ENCODE assay signal across 10 cellular contexts in the genomic region with DNA sequence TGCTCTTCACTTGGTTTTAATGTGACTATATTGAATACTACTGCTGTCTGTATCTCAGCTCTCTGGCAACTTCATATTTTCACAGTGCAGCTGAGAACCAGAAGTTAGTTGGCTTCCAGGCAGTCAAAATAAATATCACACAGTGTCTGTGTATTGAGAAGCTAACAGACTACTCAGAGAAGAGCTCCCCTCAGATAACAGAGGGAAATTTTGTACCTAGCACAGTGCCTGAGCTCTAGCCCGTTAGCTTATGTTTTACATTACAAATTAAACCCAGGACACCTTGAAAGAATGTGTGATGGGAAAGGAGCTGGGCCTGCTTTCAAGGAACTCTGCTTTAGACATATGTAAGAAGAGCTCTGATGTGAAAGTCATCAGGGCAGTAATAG. TPM values are rescaled to one million over a fixed set of nuclear protein-coding genes. Genes with fewer than 3 reads are reported as not detected.
A peak's percentile ranks its signal among the peaks of the same experiment; 100 is the strongest.
DNase-seq lines count a peak whose midpoint lies in the region; ATAC-seq, FAIRE-seq and TF ChIP-seq lines count a peak whose summit lies in the region.
"Had no signal": no experiment of that assay in that cellular context is flagged by ENCODE, and none has a peak within 500 bp of the region (broad histone marks: within the 10 kb centered on the region; RNA-seq: fewer than 3 reads in every experiment).

No MANE protein-coding gene starts in this region.

- no peak overlapping the region for H3K56ac ChIP-seq in H1 (replicated peaks; ENCODE audit: insufficient read length, low read depth, low read length)

- TF ChIP-seq EP300 in H1 (IDR thresholded peaks at IDR 0.05; ENCODE audit: borderline replicate concordance in 1 of 2, low read depth in 2 of 2, low read length in 2 of 2), result no peak

- no peak overlapping the region; the same call in 1 of the 2 replicates for H2BK12ac ChIP-seq in H1 (ENCODE audit: low read depth, low read length)

- H3K27ac ChIP-seq in H1 (ENCODE audit: low read depth, low read length) (0 out of 2 replicates have a peak overlapping the region, but pooled peaks have one; percentile 20), stomach smooth muscle (ENCODE audit: low read length) (peak overlapping the region; percentile 49), Karpas-422 (ENCODE audit: low read length) (no peak overlapping the region)

- H3K9ac ChIP-seq in H1 (replicated peaks in 1 of 4; ENCODE audit: extremely low read depth in 1 of 4, low read depth in 3 of 4, low read length in 3 of 4) (no peak overlapping the region), stomach smooth muscle (ENCODE audit: low read length in 2 of 2) (no peak overlapping the region), Karpas-422 (ENCODE audit: low read length) (no peak overlapping the region)

- H3K9me3 Mint-ChIP-seq in activated CD4-positive, alpha-beta T cell treated with anti-CD3 and anti-CD28 coated beads, Interleukin-2, amount 10 ng/mL, durations not matched to agents 7 days and 5 days, result peaks cover 4% of the 10 kb centered on the region

- H3K9me3 ChIP-seq in H1 (ENCODE audit: insufficient read depth in 2 of 2, low read depth in 1 of 2, low read length in 1 of 2) (no peaks in the 10 kb centered on the region), stomach smooth muscle (ENCODE audit: control insufficient read depth in 2 of 2, low read length in 2 of 2) (no peaks in the 10 kb centered on the region), Karpas-422 (ENCODE audit: low read length) (no peaks in the 10 kb centered on the region)

- WGBS in H1 (ENCODE audit: extremely low coverage in 1 of 2, insufficient coverage in 1 of 2, insufficient read length in 1 of 2, insufficient replicate concordance in 2 of 2, low coverage in 1 of 2, low lambda C conversion rate in 2 of 2, missing lambda C conversion rate in 1 of 2), 2 experiments, result 65% methylated on average over 1 of the region's 1 CpG; no CpG with 5 or more reads in 1 of the 2 experiments

- peak overlapping the region in 1 of 2 experiments; percentile 56; a peak in 2 of 4 replicates for H3K4me2 ChIP-seq in H1 (ENCODE audit: insufficient read depth in 1 of 2, low read depth in 2 of 2, low read length in 2 of 2)
- H3K4me2 ChIP-seq in Karpas-422 (ENCODE audit: low read depth, low read length, poor library complexity, severe bottlenecking), result no peak overlapping the region

- peaks cover 29% of the 10 kb centered on the region for H3K4me1 Mint-ChIP-seq in activated CD4-positive, alpha-beta T cell treated with anti-CD3 and anti-CD28 coated beads, Interleukin-2, amount 10 ng/mL, durations not matched to agents 7 days and 5 days

- H3K23ac ChIP-seq in H1 (ENCODE audit: insufficient read length), result no peak overlapping the region

- no peak overlapping the region for H2BK120ac ChIP-seq in H1 (replicated peaks; ENCODE audit: low read depth, low read length)

- no peak overlapping the region for H3K4me3 Mint-ChIP-seq in activated CD4-positive, alpha-beta T cell treated with anti-CD3 and anti-CD28 coated beads, Interleukin-2, amount 10 ng/mL, durations not matched to agents 7 days and 5 days

- H3K4me1 ChIP-seq in H1 (replicated peaks in 1 of 4; ENCODE audit: control insufficient read depth in 3 of 4, insufficient read depth in 4 of 4, low read length in 3 of 4) (peaks cover 15 to 47% (median 38%) of the 10 kb centered on the region in 4 experiments), stomach smooth muscle (ENCODE audit: control insufficient read depth, insufficient read depth, low read length) (peaks cover 41% of the 10 kb centered on the region), Karpas-422 (ENCODE audit: low read length) (peaks cover 61% of the 10 kb centered on the region)

- H3K14ac ChIP-seq in H1 (ENCODE audit: insufficient read length), result no peak overlapping the region

- no peak for FAIRE-seq in H1 (lab: Jason Lieb, UNC)
- FAIRE-seq: A204.1 had no signal

- no peak overlapping the region for H2BK5ac ChIP-seq in H1 (ENCODE audit: low read depth, low read length)

- no peak overlapping the region for H4K8ac ChIP-seq in H1 (ENCODE audit: extremely low read depth, insufficient read depth, low read length)

- no peaks in the 10 kb centered on the region for H3K27me3 ChIP-seq in H1 (replicated peaks in 1 of 4; ENCODE audit: control insufficient read depth in 3 of 4, extremely low read depth in 1 of 4, insufficient read depth in 3 of 4, low read length in 3 of 4)
- no peaks in the 10 kb centered on the region for H3K27me3 ChIP-seq in stomach smooth muscle (ENCODE audit: control insufficient read depth in 1 of 2, insufficient read depth in 2 of 2, low read length in 2 of 2)
- no peaks in the 10 kb centered on the region for H3K27me3 ChIP-seq in Karpas-422 (ENCODE audit: low read length)

- H2AFZ ChIP-seq in H1 (ENCODE audit: low read length) (no peak overlapping the region), Karpas-422 (ENCODE audit: low read length) (no peak overlapping the region)

- H2BK15ac ChIP-seq in H1 (ENCODE audit: low read length), result no peak overlapping the region

- ATAC-seq in HG03378 (IDR thresholded peaks at IDR 0.05; ENCODE audit: unreplicated experiment), result peak; percentile 21

- H3K79me2 ChIP-seq in H1 (ENCODE audit: control insufficient read depth in 1 of 2, insufficient read depth in 2 of 2, low read length in 2 of 2), result peaks cover 84 to 100% of the 10 kb centered on the region in 2 experiments
- peaks cover 99% of the 10 kb centered on the region for H3K79me2 ChIP-seq in Karpas-422 (ENCODE audit: low read length)

- H2AK5ac ChIP-seq in H1 (ENCODE audit: low read depth, low read length), result no peak overlapping the region

- DNase-seq in activated CD4-positive, alpha-beta T cell treated with anti-CD3 and anti-CD28 coated beads, Interleukin-2, amount 10 ng/mL, durations not matched to agents 7 days and 5 days, result no peak
- DNase-seq in activated CD4-positive, alpha-beta T cell treated with anti-CD3 and anti-CD28 coated beads for 4 hours, result no peak
- DNase-seq in H1 (ENCODE audit: low read depth in 1 of 2, low spot score in 2 of 2) (no peak), NCI-H226 (no peak), HCEC 1CT (no peak), Karpas-422 (no peak)
- DNase-seq: trophoblast cell had no signal

- H3K36me3 ChIP-seq in H1 (ENCODE audit: control insufficient read depth in 2 of 4, insufficient read depth in 4 of 4, low read length in 3 of 4) (peaks cover 17 to 65% (median 42%) of the 10 kb centered on the region in 4 experiments), stomach smooth muscle (ENCODE audit: control insufficient read depth in 2 of 2, insufficient read depth in 2 of 2, low read length in 2 of 2) (peaks cover 0 to 6% of the 10 kb centered on the region in 2 donors), Karpas-422 (ENCODE audit: insufficient read depth, low read length) (peaks cover 51% of the 10 kb centered on the region)

- H4K91ac ChIP-seq in H1 (replicated peaks; ENCODE audit: insufficient read length, low read length), result no peak overlapping the region

- POLR2A ChIA-PET in activated CD4-positive, alpha-beta T cell treated with anti-CD3 and anti-CD28 coated beads, Interleukin-2, amount 10 ng/mL, durations not matched to agents 7 days and 5 days (lab: Charles Lee), result no interaction called here
- POLR2A ChIA-PET in H1 (lab: Charles Lee; ENCODE audit: partially characterized antibody), result interaction anchor here (0.7 to 21.1 kb wide), 9 partner anchors 9 to 254 kb away, joined by 3 to 204 read pairs (median 5); partner anchors contain the start of gene JADE1

- no peak overlapping the region for H3K4me3 ChIP-seq in H1 (ENCODE audit: extremely low read depth in 1 of 4, insufficient read depth in 2 of 4, low read depth in 3 of 4, low read length in 4 of 4)
- H3K4me3 ChIP-seq in stomach smooth muscle (ENCODE audit: low read length in 2 of 2), result no peak overlapping the region
- no peak overlapping the region for H3K4me3 ChIP-seq in Karpas-422 (ENCODE audit: low read length)

- no peak for TF ChIP-seq POLR2A in H1 (IDR thresholded peaks at IDR 0.05; ENCODE audit: control extremely low read depth in 1 of 2, low read depth in 2 of 2, low read length in 2 of 2)

- no peaks in the 10 kb centered on the region for H3K27me3 Mint-ChIP-seq in activated CD4-positive, alpha-beta T cell treated with anti-CD3 and anti-CD28 coated beads, Interleukin-2, amount 10 ng/mL, durations not matched to agents 7 days and 5 days

- peaks cover 26% of the 10 kb centered on the region for H3K36me3 Mint-ChIP-seq in activated CD4-positive, alpha-beta T cell treated with anti-CD3 and anti-CD28 coated beads, Interleukin-2, amount 10 ng/mL, durations not matched to agents 7 days and 5 days (ENCODE audit: low read depth)

- no peak overlapping the region for H4K5ac ChIP-seq in H1 (ENCODE audit: insufficient read length, low read depth, low read length)

- TF ChIP-seq RAD21 in H1 (IDR thresholded peaks at IDR 0.05 in 1 of 2, conservative IDR thresholded peaks at IDR 0.05 in 1 of 2; ENCODE audit: low read depth in 2 of 2, low read length in 2 of 2), result no peak

- no peaks in the 10 kb centered on the region for H3K9me2 ChIP-seq in Karpas-422 (replicated peaks; ENCODE audit: insufficient read depth, low read length)

- peaks cover 4% of the 10 kb centered on the region; the same call in 1 of the 2 replicates for H3K79me1 ChIP-seq in H1 (ENCODE audit: low read depth, low read length)

- H3K4ac ChIP-seq in H1 (replicated peaks; ENCODE audit: insufficient read length, low read depth, low read length), result no peak overlapping the region

- peaks cover 60 to 63% of the 10 kb centered on the region in 2 experiments for H4K20me1 ChIP-seq in H1 (replicated peaks in 1 of 2; ENCODE audit: control insufficient read depth in 1 of 2, insufficient read depth in 2 of 2, low read length in 2 of 2)
- peaks cover 44% of the 10 kb centered on the region for H4K20me1 ChIP-seq in Karpas-422 (ENCODE audit: insufficient read depth, low read depth, low read length)

- H3K27ac Mint-ChIP-seq in activated CD4-positive, alpha-beta T cell treated with anti-CD3 and anti-CD28 coated beads, Interleukin-2, amount 10 ng/mL, durations not matched to agents 7 days and 5 days, result peak overlapping the region; percentile 48

- 0 out of 2 replicates have a peak, but pooled peaks cover 3% of the 10 kb centered on the region for H3K23me2 ChIP-seq in H1 (ENCODE audit: low read depth, low read length)

- H3K18ac ChIP-seq in H1 (ENCODE audit: extremely low read depth, low read length), result no peak overlapping the region

- H2BK20ac ChIP-seq in H1 (ENCODE audit: low read length), result no peak overlapping the region

- CTCF ChIA-PET in activated CD4-positive, alpha-beta T cell treated with anti-CD3 and anti-CD28 coated beads, Interleukin-2, amount 10 ng/mL, durations not matched to agents 7 days and 5 days (lab: Charles Lee), result interaction anchor here (0.5 to 1.0 kb wide), 3 partner anchors 9 to 497 kb away, joined by 3 read pairs; no protein-coding TSS in a partner anchor
- CTCF ChIA-PET in H1 (lab: Charles Lee; ENCODE audit: partially characterized antibody), result interaction anchor here (0.8 to 2.0 kb wide), 6 partner anchors 9 to 258 kb away, joined by 3 to 7 read pairs (median 4); no protein-coding TSS in a partner anchor

- no peak for TF ChIP-seq CTCF in H1 (IDR thresholded peaks at IDR 0.05; ENCODE audit: control extremely low read depth in 1 of 3, insufficient read depth in 1 of 3, low read depth in 1 of 3, low read length in 3 of 3)

RNA-seq across cellular contexts. Expression of gene JADE1, which starts 22.7 kb away (rescaled TPM):
- 10 to 100 TPM; 33.2 to 39.4 TPM for total RNA-seq in activated CD4-positive, alpha-beta T cell treated with anti-CD3 and anti-CD28 coated beads, Interleukin-2, amount 10 ng/mL, durations not matched to agents 7 days and 5 days
- 213 and 216 TPM in 2 replicates for total RNA-seq in H1 (2021; fragmentation: NEBNext Ultra II Directional; extraction: Animal tissue kit (Norgen Biotek cat#: 25700))
- 37.7 and 43.8 TPM in 2 replicates for polyA plus RNA-seq in H1 (2011; rRNA removed)
- 57.6 TPM for polyA plus RNA-seq in H1 (2011; cell fraction: cytosol; rRNA removed)
- polyA plus RNA-seq in H1 (2011; cell fraction: nucleus; rRNA removed), result 123 TPM
- 83.3 to 114 TPM (median 103 TPM) in 4 replicates for polyA plus RNA-seq in H1 (2012, experiment 1 of 2)
- 16.3 TPM for polyA plus RNA-seq in H1 (2012, experiment 2 of 2)
- polyA plus RNA-seq in H1 (2013, experiment 1 of 2), result 91.7 TPM
- 84.6 TPM for polyA plus RNA-seq in H1 (2013, experiment 2 of 2)
- polyA minus RNA-seq in H1 (2011; rRNA and poly(A)+ RNA removed), result 192 and 212 TPM in 2 replicates
- 75.4 TPM for polyA minus RNA-seq in H1 (2011; cell fraction: cytosol; rRNA and poly(A)+ RNA removed)
- 179 TPM for polyA minus RNA-seq in H1 (2011; cell fraction: nucleus; rRNA and poly(A)+ RNA removed)
- 31.5 and 43.0 TPM in 2 replicates for total RNA-seq in Karpas-422 (2014; rRNA removed; shearing (Covaris generic); ENCODE audit: low replicate concordance)
